Comparison of ENCODE assay signal across 1 cellular context in the genomic region with DNA sequence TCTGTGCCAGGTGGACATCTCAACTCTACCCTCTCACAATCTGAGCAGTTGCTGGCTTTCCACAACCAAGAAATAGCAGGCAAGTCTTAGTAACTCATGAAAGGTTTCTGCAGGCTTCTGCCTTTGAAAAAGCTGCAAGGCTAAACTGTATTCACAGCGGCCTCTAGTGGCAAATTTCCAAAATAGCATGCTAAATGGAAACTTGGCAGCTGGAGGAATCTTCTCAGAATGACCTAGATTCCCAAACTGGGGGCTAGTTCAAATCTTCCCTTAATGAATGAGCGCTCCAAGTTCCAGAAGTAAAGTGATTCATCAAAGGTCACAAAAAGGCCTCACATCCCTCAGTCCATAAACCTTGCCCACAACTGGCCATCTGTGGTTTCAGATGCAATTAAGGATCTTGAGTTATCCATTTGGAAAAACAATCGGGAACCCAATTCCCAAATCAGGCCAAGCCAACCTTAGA.
TF ChIP-seq lines count a peak whose summit lies in the region.

No MANE protein-coding gene starts in this region.

TF ChIP-seq in K562, 482 proteins besides CTCF, POLR2A, EP300 and RAD21 (continues in another document):
- TF ChIP-seq ZNF431 (CRISPR knock-in tag; IDR thresholded peaks at IDR 0.05) (0 out of 2 replicates have a peak, but pooled peaks have one; percentile 34), RBM34 (IDR thresholded peaks at IDR 0.05; ENCODE audit: borderline replicate concordance, insufficient read depth, low read length) (no peak), ZNF282 (CRISPR knock-in tag; IDR thresholded peaks at IDR 0.05) (no peak), LCOR (CRISPR knock-in tag; IDR thresholded peaks at IDR 0.05) (0 out of 2 replicates have a peak, but pooled peaks have one; percentile 52), POLR2AphosphoS2 (IDR thresholded peaks at IDR 0.05; ENCODE audit: low read length) (no peak), NFIX (CRISPR knock-in tag; IDR thresholded peaks at IDR 0.05; ENCODE audit: low read depth) (no peak), NCOA2 (IDR thresholded peaks at IDR 0.05; ENCODE audit: partially characterized antibody in 2 of 2) (no peak), JUND (IDR thresholded peaks at IDR 0.05; ENCODE audit: borderline replicate concordance, low read depth, low read length) (0 out of 2 replicates have a peak, but pooled peaks have one; percentile 18), JUND (tag; IDR thresholded peaks at IDR 0.05; ENCODE audit: borderline replicate concordance, low read depth, low read length) (no peak), ZNF384 (IDR thresholded peaks at IDR 0.05; ENCODE audit: low read depth, low read length) (0 out of 2 replicates have a peak, but pooled peaks have one; percentile 24), SMARCA4 (IDR thresholded peaks at IDR 0.05) (no peak), MYNN (IDR thresholded peaks at IDR 0.05) (no peak), MYNN (CRISPR knock-in tag; IDR thresholded peaks at IDR 0.05) (no peak), SRF (CRISPR knock-in tag; IDR thresholded peaks at IDR 0.05) (0 out of 4 replicates have a peak, but pooled peaks of 1 of the 2 experiments have one; percentile 23), POLR2G (IDR thresholded peaks at IDR 0.05; ENCODE audit: low read depth, low read length) (no peak), RCOR1 (IDR thresholded peaks at IDR 0.05; ENCODE audit: borderline replicate concordance in 1 of 2, low read depth in 2 of 2, low read length in 2 of 2) (no peak), RBM39 (optimal IDR thresholded peaks at IDR 0.05; ENCODE audit: low read depth, low read length) (no peak), CBX3 (IDR thresholded peaks at IDR 0.05; ENCODE audit: borderline replicate concordance in 1 of 2, low read length in 2 of 2) (peak in 1 of 2 experiments; percentile 73; a peak in 2 of 3 replicates), KLF13 (tag; IDR thresholded peaks at IDR 0.05; ENCODE audit: borderline replicate concordance, low read depth) (no peak), CREB1 (IDR thresholded peaks at IDR 0.05) (no peak), CREB1 (CRISPR knock-in tag; IDR thresholded peaks at IDR 0.05) (0 out of 2 replicates have a peak, but pooled peaks have one; percentile 34), ZNF766 (CRISPR knock-in tag; conservative IDR thresholded peaks at IDR 0.05) (peak; percentile 87), KLF16 (IDR thresholded peaks at IDR 0.05) (peak; percentile 53), HCFC1 (IDR thresholded peaks at IDR 0.05; ENCODE audit: low read depth, low read length) (no peak), ZNF121 (CRISPR knock-in tag; conservative IDR thresholded peaks at IDR 0.05) (no peak), CC2D1A (IDR thresholded peaks at IDR 0.05) (peak; percentile 62; the same call in 1 of the 2 replicates), ETV1 (tag; conservative IDR thresholded peaks at IDR 0.05; ENCODE audit: low read depth) (0 out of 2 replicates have a peak, but pooled peaks have one; percentile 26), YY1 (IDR thresholded peaks at IDR 0.05; ENCODE audit: borderline replicate concordance in 1 of 3, control insufficient read depth in 1 of 3, extremely low read depth in 1 of 3, insufficient read depth in 3 of 3, insufficient read length in 1 of 3, insufficient replicate concordance in 2 of 3, low read depth in 1 of 3, low read length in 2 of 3) (no peak), CHCHD3 (CRISPR knock-in tag; IDR thresholded peaks at IDR 0.05) (no peak), MIER1 (IDR thresholded peaks at IDR 0.05; ENCODE audit: low read depth) (no peak), TEAD4 (IDR thresholded peaks at IDR 0.05; ENCODE audit: low read length) (peak; percentile 7; the same call in 1 of the 2 replicates), TEAD4 (CRISPR knock-in tag; IDR thresholded peaks at IDR 0.05; ENCODE audit: borderline replicate concordance) (no peak), HEY1 (CRISPR knock-in tag; IDR thresholded peaks at IDR 0.05; ENCODE audit: borderline replicate concordance) (no peak), ZNF134 (CRISPR knock-in tag; conservative IDR thresholded peaks at IDR 0.05) (no peak), MEF2A (IDR thresholded peaks at IDR 0.05; ENCODE audit: control insufficient read depth, low read depth, low read length) (no peak), NR3C1 (CRISPR knock-in tag; IDR thresholded peaks at IDR 0.05) (no peak), MED1 (CRISPR knock-in tag; IDR thresholded peaks at IDR 0.05; ENCODE audit: borderline replicate concordance) (no peak), POLR3A (IDR thresholded peaks at IDR 0.05; ENCODE audit: borderline replicate concordance, extremely low read depth, insufficient read depth, insufficient read length) (no peak), SIN3B (IDR thresholded peaks at IDR 0.05; ENCODE audit: low read depth) (no peak), MCM3 (IDR thresholded peaks at IDR 0.05) (no peak), RBBP5 (IDR thresholded peaks at IDR 0.05; ENCODE audit: borderline replicate concordance, insufficient read depth, low read length, poor library complexity, severe bottlenecking) (no peak), ZNF263 (CRISPR knock-in tag; IDR thresholded peaks at IDR 0.05; ENCODE audit: borderline replicate concordance) (0 out of 2 replicates have a peak, but pooled peaks have one; percentile 21), MAFK (IDR thresholded peaks at IDR 0.05; ENCODE audit: low read length) (peak; percentile 13; the same call in 1 of the 2 replicates)
- TF ChIP-seq, protein P1, sequence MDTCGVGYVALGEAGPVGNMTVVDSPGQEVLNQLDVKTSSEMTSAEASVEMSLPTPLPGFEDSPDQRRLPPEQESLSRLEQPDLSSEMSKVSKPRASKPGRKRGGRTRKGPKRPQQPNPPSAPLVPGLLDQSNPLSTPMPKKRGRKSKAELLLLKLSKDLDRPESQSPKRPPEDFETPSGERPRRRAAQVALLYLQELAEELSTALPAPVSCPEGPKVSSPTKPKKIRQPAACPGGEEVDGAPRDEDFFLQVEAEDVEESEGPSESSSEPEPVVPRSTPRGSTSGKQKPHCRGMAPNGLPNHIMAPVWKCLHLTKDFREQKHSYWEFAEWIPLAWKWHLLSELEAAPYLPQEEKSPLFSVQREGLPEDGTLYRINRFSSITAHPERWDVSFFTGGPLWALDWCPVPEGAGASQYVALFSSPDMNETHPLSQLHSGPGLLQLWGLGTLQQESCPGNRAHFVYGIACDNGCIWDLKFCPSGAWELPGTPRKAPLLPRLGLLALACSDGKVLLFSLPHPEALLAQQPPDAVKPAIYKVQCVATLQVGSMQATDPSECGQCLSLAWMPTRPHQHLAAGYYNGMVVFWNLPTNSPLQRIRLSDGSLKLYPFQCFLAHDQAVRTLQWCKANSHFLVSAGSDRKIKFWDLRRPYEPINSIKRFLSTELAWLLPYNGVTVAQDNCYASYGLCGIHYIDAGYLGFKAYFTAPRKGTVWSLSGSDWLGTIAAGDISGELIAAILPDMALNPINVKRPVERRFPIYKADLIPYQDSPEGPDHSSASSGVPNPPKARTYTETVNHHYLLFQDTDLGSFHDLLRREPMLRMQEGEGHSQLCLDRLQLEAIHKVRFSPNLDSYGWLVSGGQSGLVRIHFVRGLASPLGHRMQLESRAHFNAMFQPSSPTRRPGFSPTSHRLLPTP (IDR thresholded peaks at IDR 0.05; ENCODE audit: borderline replicate concordance, extremely low read depth, insufficient read length), result no peak
- TF ChIP-seq, protein P2, sequence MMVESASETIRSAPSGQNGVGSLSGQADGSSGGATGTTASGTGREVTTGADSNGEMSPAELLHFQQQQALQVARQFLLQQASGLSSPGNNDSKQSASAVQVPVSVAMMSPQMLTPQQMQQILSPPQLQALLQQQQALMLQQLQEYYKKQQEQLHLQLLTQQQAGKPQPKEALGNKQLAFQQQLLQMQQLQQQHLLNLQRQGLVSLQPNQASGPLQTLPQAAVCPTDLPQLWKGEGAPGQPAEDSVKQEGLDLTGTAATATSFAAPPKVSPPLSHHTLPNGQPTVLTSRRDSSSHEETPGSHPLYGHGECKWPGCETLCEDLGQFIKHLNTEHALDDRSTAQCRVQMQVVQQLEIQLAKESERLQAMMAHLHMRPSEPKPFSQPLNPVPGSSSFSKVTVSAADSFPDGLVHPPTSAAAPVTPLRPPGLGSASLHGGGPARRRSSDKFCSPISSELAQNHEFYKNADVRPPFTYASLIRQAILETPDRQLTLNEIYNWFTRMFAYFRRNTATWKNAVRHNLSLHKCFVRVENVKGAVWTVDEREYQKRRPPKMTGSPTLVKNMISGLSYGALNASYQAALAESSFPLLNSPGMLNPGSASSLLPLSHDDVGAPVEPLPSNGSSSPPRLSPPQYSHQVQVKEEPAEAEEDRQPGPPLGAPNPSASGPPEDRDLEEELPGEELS (CRISPR knock-in tag; IDR thresholded peaks at IDR 0.05; ENCODE audit: borderline replicate concordance), result no peak
- TF ChIP-seq, protein P3, sequence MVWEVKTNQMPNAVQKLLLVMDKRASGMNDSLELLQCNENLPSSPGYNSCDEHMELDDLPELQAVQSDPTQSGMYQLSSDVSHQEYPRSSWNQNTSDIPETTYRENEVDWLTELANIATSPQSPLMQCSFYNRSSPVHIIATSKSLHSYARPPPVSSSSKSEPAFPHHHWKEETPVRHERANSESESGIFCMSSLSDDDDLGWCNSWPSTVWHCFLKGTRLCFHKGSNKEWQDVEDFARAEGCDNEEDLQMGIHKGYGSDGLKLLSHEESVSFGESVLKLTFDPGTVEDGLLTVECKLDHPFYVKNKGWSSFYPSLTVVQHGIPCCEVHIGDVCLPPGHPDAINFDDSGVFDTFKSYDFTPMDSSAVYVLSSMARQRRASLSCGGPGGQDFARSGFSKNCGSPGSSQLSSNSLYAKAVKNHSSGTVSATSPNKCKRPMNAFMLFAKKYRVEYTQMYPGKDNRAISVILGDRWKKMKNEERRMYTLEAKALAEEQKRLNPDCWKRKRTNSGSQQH (CRISPR knock-in tag; IDR thresholded peaks at IDR 0.05), result no peak
- TF ChIP-seq, protein P4, sequence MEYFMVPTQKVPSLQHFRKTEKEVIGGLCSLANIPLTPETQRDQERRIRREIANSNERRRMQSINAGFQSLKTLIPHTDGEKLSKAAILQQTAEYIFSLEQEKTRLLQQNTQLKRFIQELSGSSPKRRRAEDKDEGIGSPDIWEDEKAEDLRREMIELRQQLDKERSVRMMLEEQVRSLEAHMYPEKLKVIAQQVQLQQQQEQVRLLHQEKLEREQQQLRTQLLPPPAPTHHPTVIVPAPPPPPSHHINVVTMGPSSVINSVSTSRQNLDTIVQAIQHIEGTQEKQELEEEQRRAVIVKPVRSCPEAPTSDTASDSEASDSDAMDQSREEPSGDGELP (CRISPR knock-in tag; IDR thresholded peaks at IDR 0.05; ENCODE audit: borderline replicate concordance), result no peak
- TF ChIP-seq, protein P5, sequence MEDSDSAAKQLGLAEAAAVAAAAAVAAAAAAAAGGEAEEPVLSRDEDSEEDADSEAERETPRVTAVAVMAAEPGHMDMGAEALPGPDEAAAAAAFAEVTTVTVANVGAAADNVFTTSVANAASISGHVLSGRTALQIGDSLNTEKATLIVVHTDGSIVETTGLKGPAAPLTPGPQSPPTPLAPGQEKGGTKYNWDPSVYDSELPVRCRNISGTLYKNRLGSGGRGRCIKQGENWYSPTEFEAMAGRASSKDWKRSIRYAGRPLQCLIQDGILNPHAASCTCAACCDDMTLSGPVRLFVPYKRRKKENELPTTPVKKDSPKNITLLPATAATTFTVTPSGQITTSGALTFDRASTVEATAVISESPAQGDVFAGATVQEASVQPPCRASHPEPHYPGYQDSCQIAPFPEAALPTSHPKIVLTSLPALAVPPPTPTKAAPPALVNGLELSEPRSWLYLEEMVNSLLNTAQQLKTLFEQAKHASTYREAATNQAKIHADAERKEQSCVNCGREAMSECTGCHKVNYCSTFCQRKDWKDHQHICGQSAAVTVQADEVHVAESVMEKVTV (CRISPR knock-in tag; IDR thresholded peaks at IDR 0.05), result peak; percentile 75
- TF ChIP-seq, protein P6, sequence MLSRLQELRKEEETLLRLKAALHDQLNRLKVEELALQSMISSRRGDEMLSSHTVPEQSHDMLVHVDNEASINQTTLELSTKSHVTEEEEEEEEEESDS (CRISPR knock-in tag; IDR thresholded peaks at IDR 0.05), result no peak
- TF ChIP-seq, protein P7, sequence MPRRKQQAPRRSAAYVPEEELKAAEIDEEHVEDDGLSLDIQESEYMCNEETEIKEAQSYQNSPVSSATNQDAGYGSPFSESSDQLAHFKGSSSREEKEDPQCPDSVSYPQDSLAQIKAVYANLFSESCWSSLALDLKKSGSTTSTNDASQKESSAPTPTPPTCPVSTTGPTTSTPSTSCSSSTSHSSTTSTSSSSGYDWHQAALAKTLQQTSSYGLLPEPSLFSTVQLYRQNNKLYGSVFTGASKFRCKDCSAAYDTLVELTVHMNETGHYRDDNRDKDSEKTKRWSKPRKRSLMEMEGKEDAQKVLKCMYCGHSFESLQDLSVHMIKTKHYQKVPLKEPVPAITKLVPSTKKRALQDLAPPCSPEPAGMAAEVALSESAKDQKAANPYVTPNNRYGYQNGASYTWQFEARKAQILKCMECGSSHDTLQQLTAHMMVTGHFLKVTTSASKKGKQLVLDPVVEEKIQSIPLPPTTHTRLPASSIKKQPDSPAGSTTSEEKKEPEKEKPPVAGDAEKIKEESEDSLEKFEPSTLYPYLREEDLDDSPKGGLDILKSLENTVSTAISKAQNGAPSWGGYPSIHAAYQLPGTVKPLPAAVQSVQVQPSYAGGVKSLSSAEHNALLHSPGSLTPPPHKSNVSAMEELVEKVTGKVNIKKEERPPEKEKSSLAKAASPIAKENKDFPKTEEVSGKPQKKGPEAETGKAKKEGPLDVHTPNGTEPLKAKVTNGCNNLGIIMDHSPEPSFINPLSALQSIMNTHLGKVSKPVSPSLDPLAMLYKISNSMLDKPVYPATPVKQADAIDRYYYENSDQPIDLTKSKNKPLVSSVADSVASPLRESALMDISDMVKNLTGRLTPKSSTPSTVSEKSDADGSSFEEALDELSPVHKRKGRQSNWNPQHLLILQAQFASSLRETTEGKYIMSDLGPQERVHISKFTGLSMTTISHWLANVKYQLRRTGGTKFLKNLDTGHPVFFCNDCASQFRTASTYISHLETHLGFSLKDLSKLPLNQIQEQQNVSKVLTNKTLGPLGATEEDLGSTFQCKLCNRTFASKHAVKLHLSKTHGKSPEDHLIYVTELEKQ (CRISPR knock-in tag; IDR thresholded peaks at IDR 0.05), result no peak
- TF ChIP-seq, protein P8, sequence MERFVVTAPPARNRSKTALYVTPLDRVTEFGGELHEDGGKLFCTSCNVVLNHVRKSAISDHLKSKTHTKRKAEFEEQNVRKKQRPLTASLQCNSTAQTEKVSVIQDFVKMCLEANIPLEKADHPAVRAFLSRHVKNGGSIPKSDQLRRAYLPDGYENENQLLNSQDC (CRISPR knock-in tag; IDR thresholded peaks at IDR 0.05), result peak; percentile 48; the same call in 1 of the 2 replicates
- TF ChIP-seq, protein P9, sequence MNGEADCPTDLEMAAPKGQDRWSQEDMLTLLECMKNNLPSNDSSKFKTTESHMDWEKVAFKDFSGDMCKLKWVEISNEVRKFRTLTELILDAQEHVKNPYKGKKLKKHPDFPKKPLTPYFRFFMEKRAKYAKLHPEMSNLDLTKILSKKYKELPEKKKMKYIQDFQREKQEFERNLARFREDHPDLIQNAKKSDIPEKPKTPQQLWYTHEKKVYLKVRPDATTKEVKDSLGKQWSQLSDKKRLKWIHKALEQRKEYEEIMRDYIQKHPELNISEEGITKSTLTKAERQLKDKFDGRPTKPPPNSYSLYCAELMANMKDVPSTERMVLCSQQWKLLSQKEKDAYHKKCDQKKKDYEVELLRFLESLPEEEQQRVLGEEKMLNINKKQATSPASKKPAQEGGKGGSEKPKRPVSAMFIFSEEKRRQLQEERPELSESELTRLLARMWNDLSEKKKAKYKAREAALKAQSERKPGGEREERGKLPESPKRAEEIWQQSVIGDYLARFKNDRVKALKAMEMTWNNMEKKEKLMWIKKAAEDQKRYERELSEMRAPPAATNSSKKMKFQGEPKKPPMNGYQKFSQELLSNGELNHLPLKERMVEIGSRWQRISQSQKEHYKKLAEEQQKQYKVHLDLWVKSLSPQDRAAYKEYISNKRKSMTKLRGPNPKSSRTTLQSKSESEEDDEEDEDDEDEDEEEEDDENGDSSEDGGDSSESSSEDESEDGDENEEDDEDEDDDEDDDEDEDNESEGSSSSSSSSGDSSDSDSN (IDR thresholded peaks at IDR 0.05; ENCODE audit: borderline replicate concordance in 1 of 2, low read depth in 2 of 2, low read length in 2 of 2), result no peak
